In genomic region chr14:51821822-51822221, GRCh38 we compare ENCODE assay signal across 31 cellular contexts. TPM values are rescaled to one million over a fixed set of nuclear protein-coding genes. Genes with fewer than 3 reads are reported as not detected.
A peak's percentile ranks its signal among the peaks of the same experiment; 100 is the strongest.
DNase-seq lines count a peak whose midpoint lies in the region; TF ChIP-seq lines count a peak whose summit lies in the region.
"Had no signal": no experiment of that assay in that cellular context is flagged by ENCODE, and none has a peak within 500 bp of the region (broad histone marks: within the 10 kb centered on the region; RNA-seq: fewer than 3 reads in every experiment).

No MANE protein-coding gene starts in this region.

- H3K4me3 Mint-ChIP-seq in H9 (no peak overlapping the region), chondrocyte (ENCODE audit: unreplicated experiment) (no peak overlapping the region)
- H3K4me3 Mint-ChIP-seq: activated CD4-positive, alpha-beta T cell treated with anti-CD3 and anti-CD28 coated beads for 36 hours; endodermal cell had no signal

- H2AFZ ChIP-seq in H9 (ENCODE audit: low read length) = no peak overlapping the region

- no peaks in the 10 kb centered on the region for H4K20me1 ChIP-seq in H9 (ENCODE audit: control insufficient read depth, insufficient read depth, insufficient read length)
- H4K20me1 ChIP-seq: BLaER1 treated with 17β-estradiol and CSF1 and Interleukin-3, amounts not matched to agents 10 nM and 100 nM had no signal

- no peaks in the 10 kb centered on the region; the same call in 1 of the 2 replicates for H3K4me1 ChIP-seq in H9 (ENCODE audit: insufficient read depth, low read length)
- H3K4me1 ChIP-seq: A549, ascending aorta, HAP-1, testis had no signal

- H3K4ac ChIP-seq in H9 (ENCODE audit: low read depth, low read length) = no peak overlapping the region

- no peak overlapping the region for H3K4me2 ChIP-seq in H9 (ENCODE audit: insufficient read depth, insufficient read length, low read length)
- H3K4me2 ChIP-seq: A549; BLaER1 treated with 17β-estradiol and CSF1 and Interleukin-3, amounts not matched to agents 10 nM and 100 nM had no signal

- no peaks in the 10 kb centered on the region for H3K79me2 ChIP-seq in H9 (ENCODE audit: insufficient read depth, low read length)

- H3K9me3 Mint-ChIP-seq in H9 (peaks cover 0 to 2% of the 10 kb centered on the region in 2 experiments; a peak in 2 of 5 replicates), chondrocyte (ENCODE audit: low read depth) (no peaks in the 10 kb centered on the region)
- H3K9me3 Mint-ChIP-seq: activated naive CD4-positive, alpha-beta T cell treated with anti-CD3 and anti-CD28 coated beads, Interleukin-2, amount 50 U/mL, for 72 hours had no signal

- H3K27me3 ChIP-seq in H9 (ENCODE audit: insufficient read depth, low read length) = no peaks in the 10 kb centered on the region
- H3K27me3 ChIP-seq: ascending aorta, cardiac muscle cell, testis had no signal

- no peak overlapping the region for H2AK5ac ChIP-seq in H9 (ENCODE audit: insufficient read length, low read length)

- H4K5ac ChIP-seq in H9 (ENCODE audit: insufficient read length, low read depth, low read length) = no peak overlapping the region

- H2BK120ac ChIP-seq in H9 (ENCODE audit: low read depth, low read length, poor library complexity, severe bottlenecking) = no peak overlapping the region

- H3K14ac ChIP-seq in H9 (ENCODE audit: insufficient read depth, low read length) = no peak overlapping the region

- peak; percentile 66 for DNase-seq in AG09309 (ENCODE audit: low read depth)
- no peak for DNase-seq in H9
- no peak for DNase-seq in chondrocyte (ENCODE audit: low spot score)
- peak; percentile 47 for DNase-seq in fibroblast of villous mesenchyme (ENCODE audit: low read depth)
- no peak for DNase-seq in SHP77 treated with DMSO at 0.1 percent for 48 hours (lab: John Stamatoyannopoulos, UW)
- DNase-seq in DMS53 treated with DMSO at 0.1 percent for 48 hours (lab: John Stamatoyannopoulos, UW; ENCODE audit: unreplicated experiment) = no peak
- no peak for DNase-seq in activated T-cell treated with anti-CD3 and anti-CD28 coated beads, Interleukin-2, amount 50 U/mL, for 1 hour
- no peak for DNase-seq in NCI-H524 (lab: John Stamatoyannopoulos, UW)
- DNase-seq: activated CD4-positive, alpha-beta T cell treated with anti-CD3 and anti-CD28 coated beads for 36 hours; activated T-cell treated with anti-CD3 and anti-CD28 coated beads for 4 hours; endodermal cell; Karpas-422; left ventricle myocardium superior; mesendoderm; NCI-H1417; NCI-H2029 treated with DMSO at 0.1 percent for 48 hours; NCI-H69; Right ventricle myocardium superior; small intestine; stimulated activated naive CD4-positive, alpha-beta T cell; testis had no signal

- no peaks in the 10 kb centered on the region for H3K36me3 Mint-ChIP-seq in H9 (ENCODE audit: insufficient read depth in 1 of 3, low read depth in 3 of 3)
- H3K36me3 Mint-ChIP-seq in chondrocyte (ENCODE audit: low read depth) = no peaks in the 10 kb centered on the region
- H3K36me3 Mint-ChIP-seq: activated naive CD4-positive, alpha-beta T cell treated with anti-CD3 and anti-CD28 coated beads, Interleukin-2, amount 50 U/mL, for 72 hours had no signal

- H2BK5ac ChIP-seq in H9 (ENCODE audit: insufficient read length, low read length) = no peak overlapping the region

- no peaks in the 10 kb centered on the region for H3K79me1 ChIP-seq in H9 (ENCODE audit: insufficient read depth, low read depth, low read length, poor library complexity, severe bottlenecking)

- no peak overlapping the region for H3K23ac ChIP-seq in H9 (ENCODE audit: insufficient read length, low read depth, low read length)

- peaks cover 8 to 9% of the 10 kb centered on the region in 2 experiments for H3K4me1 Mint-ChIP-seq in H9
- peaks cover 5% of the 10 kb centered on the region for H3K4me1 Mint-ChIP-seq in chondrocyte (ENCODE audit: low read depth)
- H3K4me1 Mint-ChIP-seq: activated CD4-positive, alpha-beta T cell treated with anti-CD3 and anti-CD28 coated beads for 36 hours had no signal

- no peak overlapping the region for H2BK15ac ChIP-seq in H9 (ENCODE audit: low read depth, low read length)

- H3T11ph ChIP-seq in H9 (ENCODE audit: low read length) = no peak overlapping the region

- no peak for TF ChIP-seq CTCF in AG09309 (IDR thresholded peaks at IDR 0.05; ENCODE audit: control insufficient read depth, insufficient read depth, low read depth, low read length, missing control alignments)
- TF ChIP-seq CTCF in H9 (conservative IDR thresholded peaks at IDR 0.05) = no peak
- no peak for TF ChIP-seq CTCF in chondrocyte (IDR thresholded peaks at IDR 0.05)
- no peak for TF ChIP-seq CTCF in fibroblast of villous mesenchyme (IDR thresholded peaks at IDR 0.05; ENCODE audit: insufficient read depth, low read depth, low read length)

- no peak overlapping the region for H4K91ac ChIP-seq in H9 (ENCODE audit: insufficient read length, low read depth, low read length)

- no peak overlapping the region for H2BK12ac ChIP-seq in H9 (ENCODE audit: insufficient read length, low read depth, low read length)

- no peak overlapping the region for H4K8ac ChIP-seq in H9 (replicated peaks; ENCODE audit: insufficient read length, low read depth, low read length)

- H3K27me3 Mint-ChIP-seq in H9 (ENCODE audit: low read depth) (no peaks in the 10 kb centered on the region; the same call in 1 of the 2 replicates), chondrocyte (ENCODE audit: low read depth) (no peaks in the 10 kb centered on the region)
- H3K27me3 Mint-ChIP-seq: activated CD4-positive, alpha-beta T cell treated with anti-CD3 and anti-CD28 coated beads for 36 hours had no signal

- no peak overlapping the region for H3K56ac ChIP-seq in H9 (ENCODE audit: insufficient read length, low read depth, low read length)

- H3K18ac ChIP-seq in H9 (ENCODE audit: insufficient read length, low read depth, low read length) = no peak overlapping the region

- H3K23me2 ChIP-seq in H9 (ENCODE audit: insufficient read length, low read depth, low read length, poor library complexity, severe bottlenecking) = no peaks in the 10 kb centered on the region

- H3K4me3 ChIP-seq in AG09309 (ENCODE audit: control insufficient read depth, low read depth, low read length) (no peak overlapping the region), fibroblast of villous mesenchyme (ENCODE audit: low read depth, low read length) (no peak overlapping the region)
- H3K4me3 ChIP-seq: A549; ascending aorta; BLaER1 treated with 17β-estradiol and CSF1 and Interleukin-3, amounts not matched to agents 10 nM and 100 nM; cardiac muscle cell; coronary artery; HAP-1; testis had no signal

- no peak overlapping the region for H3K27ac Mint-ChIP-seq in H9
- peak overlapping the region; percentile 13 for H3K27ac Mint-ChIP-seq in chondrocyte (ENCODE audit: unreplicated experiment)
- H3K27ac Mint-ChIP-seq: activated CD4-positive, alpha-beta T cell treated with anti-CD3 and anti-CD28 coated beads for 36 hours; activated naive CD4-positive, alpha-beta T cell treated with anti-CD3 and anti-CD28 coated beads, Interleukin-2, amount 50 U/mL, for 72 hours; endodermal cell had no signal

- no peak overlapping the region for H3K27ac ChIP-seq in H9 (ENCODE audit: insufficient read length, low read depth, low read length)
- H3K27ac ChIP-seq: A549; ascending aorta; BLaER1 treated with 17β-estradiol and CSF1 and Interleukin-3, amounts not matched to agents 10 nM and 100 nM; cardiac muscle cell; coronary artery; testis; VCaP had no signal

- no peaks in the 10 kb centered on the region for H3K9me3 ChIP-seq in H9 (ENCODE audit: control insufficient read depth, low read depth, low read length)
- H3K9me3 ChIP-seq: A549; ascending aorta; BLaER1 treated with 17β-estradiol and CSF1 and Interleukin-3, amounts not matched to agents 10 nM and 100 nM; HAP-1; testis had no signal

- peak overlapping the region; percentile 28 for H3K9ac ChIP-seq in H9 (ENCODE audit: extremely low read depth, insufficient read length, low read length)
- H3K9ac ChIP-seq: BLaER1 treated with 17β-estradiol and CSF1 and Interleukin-3, amounts not matched to agents 10 nM and 100 nM had no signal

- no peak overlapping the region for H2BK20ac ChIP-seq in H9 (ENCODE audit: low read depth, low read length, poor library complexity, severe bottlenecking)

RNA-seq across cellular contexts. Expression of gene GNG2, which starts 38.6 kb away (rescaled TPM):
- total RNA-seq in H9 (2021) (7.0 and 7.9 TPM in 2 replicates), chondrocyte (2.4 to 5.1 TPM (median 2.9 TPM) in 3 replicates), fibroblast of villous mesenchyme (4.3 and 12.9 TPM in 2 replicates)
- total RNA-seq: G401, HepG2 had no signal

Comparison
In these comparisons a context has a peak if more than half of its experiments do, and no peak if none do; other contexts are left out.
1. DNase-seq: peak in AG09309 (single experiment) and fibroblast of villous mesenchyme (single experiment); none in H9 (single experiment), chondrocyte (single experiment), SHP77 treated with DMSO at 0.1 percent for 48 hours (single experiment), DMS53 treated with DMSO at 0.1 percent for 48 hours (single experiment), activated T-cell treated with anti-CD3 and anti-CD28 coated beads, Interleukin-2, amount 50 U/mL, for 1 hour (single experiment) and NCI-H524 (0 of 2).